ENCODE assay signal across 17 cellular contexts in genomic region chr2:208638059-208638458, GRCh38.
DNase-seq lines count a peak whose midpoint lies in the region; ATAC-seq and TF ChIP-seq lines count a peak whose summit lies in the region.
"Had no signal": no experiment of that assay in that cellular context is flagged by ENCODE, and none has a peak within 500 bp of the region (broad histone marks: within the 10 kb centered on the region; RNA-seq: fewer than 3 reads in every experiment).

No MANE protein-coding gene starts in this region.

- H3K4me1 Mint-ChIP-seq in activated T-cell treated with anti-CD3 and anti-CD28 coated beads, Interleukin-2, amount 50 U/mL, for 4 hours (ENCODE audit: low read depth) = no peaks in the 10 kb centered on the region
- H3K4me1 Mint-ChIP-seq: activated naive CD4-positive, alpha-beta T cell treated with anti-CD3 and anti-CD28 coated beads, Interleukin-2, amount 10 ng/mL, durations not matched to agents 7 days and 5 days; central memory CD8-positive, alpha-beta T cell had no signal

- H3K4me3 Mint-ChIP-seq in activated T-cell treated with anti-CD3 and anti-CD28 coated beads, Interleukin-2, amount 50 U/mL, for 4 hours = no peak overlapping the region
- H3K4me3 Mint-ChIP-seq: activated naive CD4-positive, alpha-beta T cell treated with anti-CD3 and anti-CD28 coated beads, Interleukin-2, amount 10 ng/mL, durations not matched to agents 7 days and 5 days; central memory CD8-positive, alpha-beta T cell had no signal

- peak; percentile 73 for ATAC-seq in GM21390 (IDR thresholded peaks at IDR 0.05; ENCODE audit: unreplicated experiment)
- peak; percentile 53 for ATAC-seq in HG03159 (IDR thresholded peaks at IDR 0.05; ENCODE audit: unreplicated experiment)
- ATAC-seq in activated T-cell treated with anti-CD3 and anti-CD28 coated beads, Interleukin-2, amount 50 U/mL, for 4 hours = no peak
- ATAC-seq in gastrocnemius medialis = no peak
- ATAC-seq: HepG2, Right ventricle myocardium inferior had no signal

- no peaks in the 10 kb centered on the region for H3K36me3 Mint-ChIP-seq in activated T-cell treated with anti-CD3 and anti-CD28 coated beads, Interleukin-2, amount 50 U/mL, for 4 hours (ENCODE audit: insufficient read depth)
- H3K36me3 Mint-ChIP-seq: activated naive CD4-positive, alpha-beta T cell treated with anti-CD3 and anti-CD28 coated beads, Interleukin-2, amount 10 ng/mL, durations not matched to agents 7 days and 5 days had no signal

- H3K4me3 ChIP-seq in colonic mucosa = no peak overlapping the region
- no peak overlapping the region for H3K4me3 ChIP-seq in gastrocnemius medialis

- no peaks in the 10 kb centered on the region for H3K27me3 Mint-ChIP-seq in activated T-cell treated with anti-CD3 and anti-CD28 coated beads, Interleukin-2, amount 50 U/mL, for 4 hours (ENCODE audit: low read depth)
- H3K27me3 Mint-ChIP-seq: activated naive CD4-positive, alpha-beta T cell treated with anti-CD3 and anti-CD28 coated beads, Interleukin-2, amount 10 ng/mL, durations not matched to agents 7 days and 5 days; central memory CD8-positive, alpha-beta T cell had no signal

- in situ Hi-C loops in gastrocnemius medialis (cut with MboI; ENCODE audit: low sequenced_read_pairs in 4 of 4) = no loop called here

- H3K27ac ChIP-seq in colonic mucosa (no peak overlapping the region), gastrocnemius medialis (no peak overlapping the region)

- H3K9ac ChIP-seq in colonic mucosa (ENCODE audit: low read depth in 2 of 2, low read length in 2 of 2) = no peak overlapping the region

- TF ChIP-seq POLR2A in gastrocnemius medialis (IDR thresholded peaks at IDR 0.05) = no peak

- peaks cover 12% of the 10 kb centered on the region for H3K9me3 Mint-ChIP-seq in activated T-cell treated with anti-CD3 and anti-CD28 coated beads, Interleukin-2, amount 50 U/mL, for 4 hours

- no peaks in the 10 kb centered on the region for H3K4me1 ChIP-seq in colonic mucosa
- no peaks in the 10 kb centered on the region for H3K4me1 ChIP-seq in gastrocnemius medialis

- TF ChIP-seq CTCF in colonic mucosa (IDR thresholded peaks at IDR 0.05) = no peak
- no peak for TF ChIP-seq CTCF in gastrocnemius medialis (IDR thresholded peaks at IDR 0.05 in 4 of 5, conservative IDR thresholded peaks at IDR 0.05 in 1 of 5)

- DNase-seq in DMS53 (lab: John Stamatoyannopoulos, UW) (peak; percentile 65), colonic mucosa (peak; percentile 34), nucleus accumbens (lab: John Stamatoyannopoulos, UW) (no peak), dermis blood vessel endothelial cell (no peak), gastrocnemius medialis (no peak)
- DNase-seq in activated T-cell treated with anti-CD3 and anti-CD28 coated beads, Interleukin-2, amount 50 U/mL, for 4 hours = no peak
- DNase-seq: ACHN; activated naive CD4-positive, alpha-beta T cell treated with anti-CD3 and anti-CD28 coated beads, Interleukin-2, amount 10 ng/mL, durations not matched to agents 7 days and 5 days; DMS79; NCI-H1417 treated with DMSO at 0.1 percent for 48 hours; NCI-H774; T1000 had no signal

- no peaks in the 10 kb centered on the region for H3K27me3 ChIP-seq in colonic mucosa
- H3K27me3 ChIP-seq in gastrocnemius medialis = no peaks in the 10 kb centered on the region

- no peaks in the 10 kb centered on the region for H3K36me3 ChIP-seq in colonic mucosa
- no peaks in the 10 kb centered on the region for H3K36me3 ChIP-seq in gastrocnemius medialis

- H3K9me3 ChIP-seq in colonic mucosa = no peaks in the 10 kb centered on the region
- no peaks in the 10 kb centered on the region for H3K9me3 ChIP-seq in gastrocnemius medialis

- intact Hi-C loops in colonic mucosa (cut with DNase I) (no loop called here), gastrocnemius medialis (cut with DNase I; ENCODE audit: low total_unique reads) (no loop called here)

Comparison
In these comparisons a context has a peak if more than half of its experiments do, and no peak if none do; other contexts are left out.
1. DNase-seq: peak in DMS53 (single experiment) and colonic mucosa (single experiment); none in nucleus accumbens (0 of 56), activated T-cell treated with anti-CD3 and anti-CD28 coated beads, Interleukin-2, amount 50 U/mL, for 4 hours (single experiment), dermis blood vessel endothelial cell (single experiment) and gastrocnemius medialis (0 of 2).
2. ATAC-seq: peak in GM21390 (single experiment) and HG03159 (single experiment); none in activated T-cell treated with anti-CD3 and anti-CD28 coated beads, Interleukin-2, amount 50 U/mL, for 4 hours (0 of 2) and gastrocnemius medialis (0 of 2).